ENCODE assay signal across 15 cellular contexts in the genomic region with DNA sequence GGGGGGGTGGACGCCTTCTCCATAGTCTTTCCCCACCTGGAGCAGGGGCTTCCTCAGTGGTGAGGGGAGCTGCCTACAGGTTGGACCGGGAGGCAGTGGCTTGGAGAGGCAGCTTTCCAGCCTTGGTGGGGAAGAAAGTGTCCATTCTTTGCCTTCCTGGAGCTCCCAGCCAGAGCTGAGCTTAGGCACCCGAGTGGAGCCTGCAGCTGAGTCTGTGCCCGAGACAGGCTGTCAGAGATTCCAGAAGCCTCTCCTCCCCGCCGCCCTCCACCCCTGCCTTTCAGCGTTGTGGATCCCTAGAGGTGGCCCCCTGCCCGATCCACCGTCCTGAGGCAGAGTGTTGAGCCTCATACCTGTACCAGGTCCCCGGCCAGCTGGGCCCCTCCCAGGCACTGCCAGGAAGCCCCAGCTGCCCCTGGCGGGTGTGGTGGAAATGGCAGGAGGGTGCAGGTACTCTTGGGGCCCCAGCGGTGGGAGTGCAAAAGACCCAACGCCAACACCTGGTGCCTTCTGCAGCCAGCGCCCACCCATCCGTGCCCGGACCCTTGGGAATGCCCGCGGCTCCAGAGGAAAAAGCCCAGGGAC.
A peak's percentile ranks its signal among the peaks of the same experiment; 100 is the strongest.
DNase-seq lines count a peak whose midpoint lies in the region; ATAC-seq, FAIRE-seq and TF ChIP-seq lines count a peak whose summit lies in the region.
"Had no signal": no experiment of that assay in that cellular context is flagged by ENCODE, and none has a peak within 500 bp of the region (broad histone marks: within the 10 kb centered on the region; RNA-seq: fewer than 3 reads in every experiment).

No MANE protein-coding gene starts in this region.

- no peak for TF ChIP-seq EP300 in sigmoid colon (IDR thresholded peaks at IDR 0.05)

- H3K9ac ChIP-seq in kidney (ENCODE audit: low read length in 2 of 2): no peak overlapping the region

- FAIRE-seq in kidney (lab: Jason Lieb, UNC): no peak

- H3K4me3 ChIP-seq in GM12865 (ENCODE audit: low read depth, low read length) (no peak overlapping the region), SJCRH30 (no peak overlapping the region), kidney (ENCODE audit: low read length in 2 of 2) (no peak overlapping the region), sigmoid colon (no peak overlapping the region)
- H3K4me3 ChIP-seq: colonic mucosa, mucosa of descending colon had no signal

- no peaks in the 10 kb centered on the region for H3K36me3 Mint-ChIP-seq in activated naive CD4-positive, alpha-beta T cell treated with anti-CD3 and anti-CD28 coated beads, Interleukin-2, amount 10 ng/mL, durations not matched to agents 7 days and 5 days

- 70 to 79% methylated on average over 18 of the region's 18 CpGs for WGBS in sigmoid colon, 2 donors

- H3K4me1 ChIP-seq in SJCRH30: peaks cover 50% of the 10 kb centered on the region
- peaks cover 21 to 43% of the 10 kb centered on the region in 2 donors for H3K4me1 ChIP-seq in kidney (ENCODE audit: control insufficient read depth in 1 of 2, insufficient read depth in 1 of 2, low read depth in 1 of 2, low read length in 2 of 2)
- H3K4me1 ChIP-seq in sigmoid colon: peaks cover 0 to 70% (median 69%) of the 10 kb centered on the region in 4 donors

- H3K9me3 Mint-ChIP-seq in activated naive CD4-positive, alpha-beta T cell treated with anti-CD3 and anti-CD28 coated beads, Interleukin-2, amount 10 ng/mL, durations not matched to agents 7 days and 5 days: no peaks in the 10 kb centered on the region

- peak; percentile 43 for TF ChIP-seq CTCF in GM12865 (IDR thresholded peaks at IDR 0.05; ENCODE audit: insufficient read depth, low read depth, low read length, missing control alignments)
- peak; percentile 5 for TF ChIP-seq CTCF in kidney (IDR thresholded peaks at IDR 0.05; ENCODE audit: borderline replicate concordance, extremely low read depth, insufficient read depth)
- TF ChIP-seq CTCF in sigmoid colon (IDR thresholded peaks at IDR 0.05): no peak

- ATAC-seq in HG03342 (IDR thresholded peaks at IDR 0.05; ENCODE audit: unreplicated experiment) (no peak), Right ventricle myocardium inferior (no peak), GM21447 (IDR thresholded peaks at IDR 0.05; ENCODE audit: unreplicated experiment) (no peak)
- ATAC-seq: mucosa of descending colon had no signal

- DNase-seq in GM12865 (ENCODE audit: low read depth): peak; percentile 35
- DNase-seq in SJCRH30: peak in 1 of 2 experiments; percentile 44
- no peak for DNase-seq in kidney
- DNase-seq in sigmoid colon: no peak
- no peak for DNase-seq in activated naive CD4-positive, alpha-beta T cell treated with anti-CD3 and anti-CD28 coated beads, Interleukin-2, amount 10 ng/mL, durations not matched to agents 7 days and 5 days
- DNase-seq in Right ventricle myocardium inferior (ENCODE audit: missing footprints): no peak
- DNase-seq: activated CD4-positive, alpha-beta T cell treated with anti-CD3 and anti-CD28 coated beads for 1 hour; colonic mucosa; DND-41; mucosa of descending colon; NCI-H2029 treated with DMSO at 0.1 percent for 48 hours; stimulated activated CD8-positive, alpha-beta memory T cell treated with anti-CD3 and anti-CD28 coated beads, Interleukin-4, amount 100 ng/mL, for 48 hours had no signal

- intact Hi-C loops in kidney (cut with DNase I) (no loop called here), sigmoid colon (cut with DNase I) (no loop called here), Right ventricle myocardium inferior (cut with DNase I) (loop anchor here (5.0 kb wide), 1 partner anchor 61 kb away; no protein-coding TSS in a partner anchor)

- TF ChIP-seq POLR2A in sigmoid colon (IDR thresholded peaks at IDR 0.05): no peak

- CTCF ChIA-PET in activated naive CD4-positive, alpha-beta T cell treated with anti-CD3 and anti-CD28 coated beads, Interleukin-2, amount 10 ng/mL, durations not matched to agents 7 days and 5 days (lab: Charles Lee): no interaction called here

- H3K4me3 Mint-ChIP-seq in activated naive CD4-positive, alpha-beta T cell treated with anti-CD3 and anti-CD28 coated beads, Interleukin-2, amount 10 ng/mL, durations not matched to agents 7 days and 5 days: no peak overlapping the region

- H3K36me3 ChIP-seq in SJCRH30: no peaks in the 10 kb centered on the region; the same call in 1 of the 2 replicates
- H3K36me3 ChIP-seq in kidney (ENCODE audit: control insufficient read depth in 1 of 2, insufficient read depth in 2 of 2, low read length in 2 of 2): peaks cover 0 to 10% of the 10 kb centered on the region in 2 donors
- H3K36me3 ChIP-seq in sigmoid colon: peaks cover 0 to 22% (median 5%) of the 10 kb centered on the region in 4 donors
- H3K36me3 ChIP-seq: colonic mucosa had no signal

- H3K27me3 Mint-ChIP-seq in activated naive CD4-positive, alpha-beta T cell treated with anti-CD3 and anti-CD28 coated beads, Interleukin-2, amount 10 ng/mL, durations not matched to agents 7 days and 5 days: peaks cover 32% of the 10 kb centered on the region
- H3K27me3 Mint-ChIP-seq: progenitor cell of endocrine pancreas had no signal

- peaks cover 7% of the 10 kb centered on the region for H3K4me1 Mint-ChIP-seq in activated naive CD4-positive, alpha-beta T cell treated with anti-CD3 and anti-CD28 coated beads, Interleukin-2, amount 10 ng/mL, durations not matched to agents 7 days and 5 days

- H3K27ac ChIP-seq in SJCRH30 (peak overlapping the region; percentile 88; the same call in 1 of the 2 replicates), kidney (ENCODE audit: low read depth in 2 of 2, low read length in 2 of 2) (peak overlapping the region; percentile 18 to 32), sigmoid colon (peak overlapping the region; percentile 44 to 93 (median 90))
- H3K27ac ChIP-seq: colonic mucosa had no signal

- H3K9me3 ChIP-seq in SJCRH30 (replicated peaks) (no peaks in the 10 kb centered on the region), kidney (ENCODE audit: control insufficient read depth in 1 of 2, low read length in 2 of 2) (no peaks in the 10 kb centered on the region), sigmoid colon (no peaks in the 10 kb centered on the region)
- H3K9me3 ChIP-seq: colonic mucosa, mucosa of descending colon had no signal

- H3K27ac Mint-ChIP-seq in activated naive CD4-positive, alpha-beta T cell treated with anti-CD3 and anti-CD28 coated beads, Interleukin-2, amount 10 ng/mL, durations not matched to agents 7 days and 5 days: no peak overlapping the region
- H3K27ac Mint-ChIP-seq: progenitor cell of endocrine pancreas had no signal

- H3K27me3 ChIP-seq in SJCRH30 (no peaks in the 10 kb centered on the region), sigmoid colon (peaks cover 3 to 17% (median 10%) of the 10 kb centered on the region in 3 donors)
- H3K27me3 ChIP-seq: colonic mucosa had no signal

Comparison
In these comparisons a context has a peak if more than half of its experiments do, and no peak if none do; other contexts are left out.
1. CTCF ChIP-seq: peak in GM12865 (single experiment) and kidney (single experiment); none in sigmoid colon (0 of 4).
2. H3K27ac ChIP-seq: peak in every context shown above with its lines; median percentile 90 in sigmoid colon; 88 in SJCRH30; 25 in kidney.